15 cellular contexts compared by ENCODE assay signal in genomic region chr3:18500322-18500721, GRCh38.
DNase-seq lines count a peak whose midpoint lies in the region; ATAC-seq, FAIRE-seq and TF ChIP-seq lines count a peak whose summit lies in the region.
"Had no signal": no experiment of that assay in that cellular context is flagged by ENCODE, and none has a peak within 500 bp of the region (broad histone marks: within the 10 kb centered on the region; RNA-seq: fewer than 3 reads in every experiment).

No MANE protein-coding gene starts in this region.

- H3K27ac ChIP-seq in CD4-positive, alpha-beta T cell (ENCODE audit: low read depth, low read length): no peak overlapping the region
- peak overlapping the region; percentile 83; the same call in 1 of the 2 replicates for H3K27ac ChIP-seq in DOHH2 (ENCODE audit: low read depth, low read length)
- H3K27ac ChIP-seq in pancreas: no peak overlapping the region
- H3K27ac ChIP-seq: A549 had no signal

- ATAC-seq in activated T-cell treated with anti-CD3 and anti-CD28 coated beads, Interleukin-2, amount 50 U/mL, for 72 hours (replicated peaks in 1 of 2): peak; percentile 45
- ATAC-seq in CD4-positive, alpha-beta T cell (ENCODE audit: poor library complexity): no peak
- no peak for ATAC-seq in pancreas
- ATAC-seq: A549, GM23338, HepG2 had no signal

- no peaks in the 10 kb centered on the region for H3K79me2 ChIP-seq in DOHH2 (ENCODE audit: control insufficient read depth, low read length)

- no peaks in the 10 kb centered on the region for H3K27me3 Mint-ChIP-seq in activated T-cell treated with anti-CD3 and anti-CD28 coated beads, Interleukin-2, amount 50 U/mL, for 72 hours (ENCODE audit: low read depth)
- H3K27me3 Mint-ChIP-seq in CD4-positive, alpha-beta T cell: no peaks in the 10 kb centered on the region

- intact Hi-C loops in CD4-positive, alpha-beta T cell (cut with DNase I, micrococcal nuclease): loop anchor here in 1 of 2 experiments (5.0 kb wide), 1 partner anchor 53 kb away; no protein-coding TSS in a partner anchor
- intact Hi-C loops in pancreas (cut with DNase I): no loop called here

- POLR2A ChIA-PET in CD4-positive, alpha-beta T cell (lab: Charles Lee): no interaction called here

- no peaks in the 10 kb centered on the region for H3K9me3 ChIP-seq in CD4-positive, alpha-beta T cell (ENCODE audit: control insufficient read depth, low read length)
- H3K9me3 ChIP-seq in DOHH2 (ENCODE audit: control insufficient read depth, insufficient read depth, low read length) (0 out of 2 replicates have a peak, but pooled peaks cover 3% of the 10 kb centered on the region), pancreas (no peaks in the 10 kb centered on the region)
- H3K9me3 ChIP-seq: A549 had no signal

- H3K36me3 ChIP-seq in DOHH2 (ENCODE audit: control insufficient read depth, low read length) (peaks cover 4% of the 10 kb centered on the region; the same call in 1 of the 2 replicates), bronchial epithelial cell (ENCODE audit: control insufficient read depth, insufficient read depth, low read length) (no peaks in the 10 kb centered on the region), H7 (replicated peaks; ENCODE audit: control insufficient read depth, insufficient read depth, low read length) (no peaks in the 10 kb centered on the region), pancreas (no peaks in the 10 kb centered on the region)

- FAIRE-seq in bronchial epithelial cell (lab: Jason Lieb, UNC) (no peak), pancreas (lab: Jason Lieb, UNC) (no peak)
- FAIRE-seq: A549, HepG2, HTR-8/SVneo had no signal

- peak overlapping the region; percentile 58 for H3K4me3 ChIP-seq in DOHH2 (ENCODE audit: low read length)
- no peak overlapping the region for H3K4me3 ChIP-seq in bronchial epithelial cell (ENCODE audit: low read depth, low read length)
- H3K4me3 ChIP-seq in H7 (ENCODE audit: insufficient read depth, low read depth, low read length): no peak overlapping the region
- H3K4me3 ChIP-seq in pancreas: no peak overlapping the region
- H3K4me3 ChIP-seq: A549, GM23338 had no signal

- WGBS in pancreas, 2 donors: 58 to 76% methylated on average over 2 of the region's 2 CpGs

- CTCF ChIA-PET in CD4-positive, alpha-beta T cell (lab: Charles Lee): no interaction called here

- no peaks in the 10 kb centered on the region for H3K27me3 ChIP-seq in CD4-positive, alpha-beta T cell (ENCODE audit: control insufficient read depth, insufficient read depth, low read length)
- H3K27me3 ChIP-seq in DOHH2 (ENCODE audit: control insufficient read depth, low read length): no peaks in the 10 kb centered on the region
- no peaks in the 10 kb centered on the region for H3K27me3 ChIP-seq in bronchial epithelial cell (ENCODE audit: control insufficient read depth, insufficient read depth, low read length)
- H3K27me3 ChIP-seq in H7 (ENCODE audit: control insufficient read depth, insufficient read depth, low read length): no peaks in the 10 kb centered on the region
- H3K27me3 ChIP-seq in pancreas: no peaks in the 10 kb centered on the region

- peaks cover 3 to 15% of the 10 kb centered on the region in 2 donors for H3K36me3 Mint-ChIP-seq in activated T-cell treated with anti-CD3 and anti-CD28 coated beads, Interleukin-2, amount 50 U/mL, for 72 hours (ENCODE audit: insufficient read depth in 2 of 2)
- peaks cover 5% of the 10 kb centered on the region for H3K36me3 Mint-ChIP-seq in CD4-positive, alpha-beta T cell (ENCODE audit: low read depth)
- H3K36me3 Mint-ChIP-seq: CD14-positive monocyte had no signal

- peaks cover 48% of the 10 kb centered on the region for H3K4me1 Mint-ChIP-seq in activated T-cell treated with anti-CD3 and anti-CD28 coated beads, Interleukin-2, amount 50 U/mL, for 72 hours (ENCODE audit: low read depth)
- H3K4me1 Mint-ChIP-seq in CD4-positive, alpha-beta T cell (ENCODE audit: low read depth): peaks cover 50% of the 10 kb centered on the region
- H3K4me1 Mint-ChIP-seq: CD14-positive monocyte had no signal

- peak overlapping the region; percentile 76; the same call in 1 of the 2 replicates for H3K4me2 ChIP-seq in DOHH2 (ENCODE audit: low read length)
- H3K4me2 ChIP-seq: A549, GM23338 had no signal

- TF ChIP-seq CTCF in CD4-positive, alpha-beta T cell (IDR thresholded peaks at IDR 0.05): no peak
- no peak for TF ChIP-seq CTCF in DOHH2 (IDR thresholded peaks at IDR 0.05; ENCODE audit: low read depth, low read length, poor library complexity, severe bottlenecking)
- no peak for TF ChIP-seq CTCF in bronchial epithelial cell (IDR thresholded peaks at IDR 0.05; ENCODE audit: insufficient read depth, low read length, severe bottlenecking)
- TF ChIP-seq CTCF in pancreas (IDR thresholded peaks at IDR 0.05): no peak

- H3K9me2 ChIP-seq in DOHH2 (replicated peaks; ENCODE audit: control insufficient read depth, low read length): no peaks in the 10 kb centered on the region

- peak overlapping the region; percentile 93 for H3K27ac Mint-ChIP-seq in activated T-cell treated with anti-CD3 and anti-CD28 coated beads, Interleukin-2, amount 50 U/mL, for 72 hours
- peak overlapping the region; percentile 82 for H3K27ac Mint-ChIP-seq in CD4-positive, alpha-beta T cell
- H3K27ac Mint-ChIP-seq: CD14-positive monocyte, H9 had no signal

- peaks cover 0 to 4% of the 10 kb centered on the region in 2 donors for H3K9me3 Mint-ChIP-seq in activated T-cell treated with anti-CD3 and anti-CD28 coated beads, Interleukin-2, amount 50 U/mL, for 72 hours
- no peaks in the 10 kb centered on the region for H3K9me3 Mint-ChIP-seq in CD4-positive, alpha-beta T cell
- H3K9me3 Mint-ChIP-seq: CD14-positive monocyte, GM23338, H9 had no signal

- H3K4me1 ChIP-seq in DOHH2 (ENCODE audit: control insufficient read depth, low read length): peaks cover 51% of the 10 kb centered on the region
- H3K4me1 ChIP-seq in pancreas: no peaks in the 10 kb centered on the region
- H3K4me1 ChIP-seq: A549 had no signal

- no peaks in the 10 kb centered on the region; the same call in 1 of the 2 replicates for H3F3A ChIP-seq in DOHH2 (ENCODE audit: control insufficient read depth, insufficient read depth)

- H3K4me3 Mint-ChIP-seq in activated T-cell treated with anti-CD3 and anti-CD28 coated beads, Interleukin-2, amount 50 U/mL, for 72 hours: peak overlapping the region in 1 of 2 donors; percentile 73
- no peak overlapping the region for H3K4me3 Mint-ChIP-seq in CD4-positive, alpha-beta T cell
- H3K4me3 Mint-ChIP-seq: CD14-positive monocyte, GM23338, H9 had no signal

- H4K20me1 ChIP-seq in DOHH2 (ENCODE audit: control insufficient read depth, insufficient read depth, low read depth, low read length): no peaks in the 10 kb centered on the region

- no peak for DNase-seq in activated T-cell treated with anti-CD3 and anti-CD28 coated beads, Interleukin-2, amount 50 U/mL, for 72 hours
- no peak for DNase-seq in activated T-cell treated with anti-CD3 and anti-CD28 coated beads, Interleukin-2, amount 50 U/mL, for 48 hours
- no peak for DNase-seq in CD4-positive, alpha-beta T cell
- peak; percentile 8 for DNase-seq in bronchial epithelial cell (ENCODE audit: low read depth)
- DNase-seq in H7: no peak
- DNase-seq in pancreas: no peak
- no peak for DNase-seq in activated effector memory CD4-positive, alpha-beta T cell treated with Interleukin-2 at 50 U/mL for 16 hours
- DNase-seq: DMS53, H9 had no signal

Comparison
In these comparisons a context has a peak if more than half of its experiments do, and no peak if none do; other contexts are left out.
1. ATAC-seq: peak in activated T-cell treated with anti-CD3 and anti-CD28 coated beads, Interleukin-2, amount 50 U/mL, for 72 hours (2 of 2); none in CD4-positive, alpha-beta T cell (single experiment) and pancreas (0 of 4).